In genomic region chr12:28219827-28220226, GRCh38 we compare ENCODE assay signal across 10 cellular contexts.
"Had no signal": no experiment of that assay in that cellular context is flagged by ENCODE, and none has a peak within 500 bp of the region (broad histone marks: within the 10 kb centered on the region; RNA-seq: fewer than 3 reads in every experiment).

No MANE protein-coding gene starts in this region.

- H3K4me3 Mint-ChIP-seq: GM23338, HFFc6 had no signal

- H3K27ac Mint-ChIP-seq: GM23338, HFFc6 had no signal

- H3K9me3 ChIP-seq: HAP-1 had no signal

- H3K4me3 ChIP-seq: GM23248, GM23338, HAP-1 had no signal

- H3K27ac ChIP-seq: GM23248 had no signal

- ATAC-seq: GM23338, HCT116 had no signal

- H2AFZ ChIP-seq: GM23248, GM23338 had no signal

- H3K4me2 ChIP-seq: GM23338 had no signal

- H3K9ac ChIP-seq: GM23248 had no signal

- DNase-seq: GM23248, GOT3, H7, HCEC 1CT, HFFc6 had no signal

- FAIRE-seq: H1, H54 had no signal

- H3K36me3 ChIP-seq: HAP-1 had no signal
